Comparison of ENCODE assay signal across 1 cellular context in the genomic region with DNA sequence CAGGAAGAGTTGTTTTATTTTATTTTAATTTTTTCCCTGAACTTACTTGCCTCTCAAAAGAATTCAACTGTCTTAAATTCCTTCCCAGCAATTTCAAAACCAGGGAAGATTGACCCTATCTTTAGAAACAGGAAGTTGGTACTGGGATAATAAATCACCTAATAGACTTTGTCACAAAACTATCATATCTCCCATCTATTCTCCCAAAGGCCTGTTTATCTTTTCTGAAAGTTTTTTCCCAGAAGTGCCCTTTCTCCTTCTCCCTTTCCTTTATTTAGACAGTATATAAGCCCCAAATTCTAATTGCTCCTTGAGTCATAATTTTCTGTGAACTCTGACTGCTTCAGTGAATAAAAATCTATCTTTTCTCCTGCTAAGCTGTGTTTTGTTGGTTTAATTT.
TF ChIP-seq lines count a peak whose summit lies in the region.

No MANE protein-coding gene starts in this region.

TF ChIP-seq in K562, 482 proteins besides CTCF, POLR2A, EP300 and RAD21:
- TF ChIP-seq SMAD2 (IDR thresholded peaks at IDR 0.05; ENCODE audit: low read depth, low read length) (no peak), FOSL1 (tag; conservative IDR thresholded peaks at IDR 0.05) (peak; percentile 47), TAL1 (IDR thresholded peaks at IDR 0.05) (peak; percentile 47), FOXK2 (conservative IDR thresholded peaks at IDR 0.05 in 1 of 2, IDR thresholded peaks at IDR 0.05 in 1 of 2; ENCODE audit: low read depth in 2 of 2) (peak in 1 of 2 experiments; percentile 75; a peak in 2 of 4 replicates), RCOR1 (IDR thresholded peaks at IDR 0.05; ENCODE audit: borderline replicate concordance in 1 of 2, low read depth in 2 of 2, low read length in 2 of 2) (peak in 1 of 2 experiments; percentile 46; a peak in 1 of 4 replicates), DPF2 (IDR thresholded peaks at IDR 0.05) (peak; percentile 62), TCF3 (CRISPR knock-in tag; IDR thresholded peaks at IDR 0.05) (0 out of 2 replicates have a peak, but pooled peaks have one; percentile 16), ELF1 (tag; IDR thresholded peaks at IDR 0.05) (peak; percentile 80), ARID1B (IDR thresholded peaks at IDR 0.05) (peak; percentile 84), KLF16 (IDR thresholded peaks at IDR 0.05) (0 out of 2 replicates have a peak, but pooled peaks have one; percentile 10), ZFP36 (IDR thresholded peaks at IDR 0.05; ENCODE audit: low read depth, low read length, partially characterized antibody) (no peak), ZNF785 (CRISPR knock-in tag; IDR thresholded peaks at IDR 0.05) (no peak), MTA1 (IDR thresholded peaks at IDR 0.05; ENCODE audit: borderline replicate concordance) (peak; percentile 69; the same call in 1 of the 2 replicates), SMARCC2 (IDR thresholded peaks at IDR 0.05; ENCODE audit: low read depth) (peak; percentile 65; the same call in 1 of the 2 replicates), JUND (IDR thresholded peaks at IDR 0.05; ENCODE audit: borderline replicate concordance, low read depth, low read length) (0 out of 2 replicates have a peak, but pooled peaks have one; percentile 7), JUND (tag; IDR thresholded peaks at IDR 0.05; ENCODE audit: borderline replicate concordance, low read depth, low read length) (no peak; the same call in 2 of the 3 replicates), FOXA3 (CRISPR knock-in tag; conservative IDR thresholded peaks at IDR 0.05 in 1 of 2, IDR thresholded peaks at IDR 0.05 in 1 of 2) (peak in 1 of 2 experiments; percentile 36; a peak in 1 of 4 replicates), SMAD3 (CRISPR knock-in tag; conservative IDR thresholded peaks at IDR 0.05) (no peak), ZNF668 (CRISPR knock-in tag; IDR thresholded peaks at IDR 0.05) (no peak), SPI1 (IDR thresholded peaks at IDR 0.05; ENCODE audit: borderline replicate concordance, low read depth, low read length) (0 out of 2 replicates have a peak, but pooled peaks have one; percentile 4), ZSCAN32 (CRISPR knock-in tag; IDR thresholded peaks at IDR 0.05) (no peak), SMARCE1 (IDR thresholded peaks at IDR 0.05) (peak; percentile 88), LEF1 (IDR thresholded peaks at IDR 0.05) (peak; percentile 29; the same call in 1 of the 2 replicates), MTF1 (CRISPR knock-in tag; IDR thresholded peaks at IDR 0.05; ENCODE audit: borderline replicate concordance) (no peak), ELF4 (CRISPR knock-in tag; IDR thresholded peaks at IDR 0.05) (0 out of 2 replicates have a peak, but pooled peaks have one; percentile 56), TCFL5 (CRISPR knock-in tag; conservative IDR thresholded peaks at IDR 0.05) (no peak), NCOR1 (IDR thresholded peaks at IDR 0.05) (0 out of 2 replicates have a peak, but pooled peaks have one; percentile 8), CHD1 (IDR thresholded peaks at IDR 0.05; ENCODE audit: low read length) (no peak), SMARCA4 (IDR thresholded peaks at IDR 0.05) (peak; percentile 80), FOXM1 (IDR thresholded peaks at IDR 0.05; ENCODE audit: low read depth) (peak; percentile 26; the same call in 1 of the 2 replicates), FOXM1 (CRISPR knock-in tag; IDR thresholded peaks at IDR 0.05; ENCODE audit: low read depth) (no peak), KDM1A (IDR thresholded peaks at IDR 0.05) (no peak), SOX6 (IDR thresholded peaks at IDR 0.05) (peak; percentile 80; the same call in 1 of the 2 replicates), CCNT2 (IDR thresholded peaks at IDR 0.05; ENCODE audit: borderline replicate concordance, extremely low read depth, insufficient read length, low read depth, low read length) (peak; percentile 71), CBFA2T3 (IDR thresholded peaks at IDR 0.05) (peak; percentile 46; the same call in 1 of the 2 replicates), MECOM (CRISPR knock-in tag; IDR thresholded peaks at IDR 0.05) (peak; percentile 84), MEIS2 (IDR thresholded peaks at IDR 0.05; ENCODE audit: partially characterized antibody) (peak; percentile 97), FOXJ2 (tag; IDR thresholded peaks at IDR 0.05) (0 out of 2 replicates have a peak, but pooled peaks have one; percentile 21), GABPA (tag; conservative IDR thresholded peaks at IDR 0.05; ENCODE audit: low read depth) (peak; percentile 56), SAP30 (IDR thresholded peaks at IDR 0.05; ENCODE audit: borderline replicate concordance, insufficient read depth, low read depth, low read length, poor library complexity, severe bottlenecking) (no peak), ETV1 (tag; conservative IDR thresholded peaks at IDR 0.05; ENCODE audit: low read depth) (peak; percentile 56), TEAD4 (IDR thresholded peaks at IDR 0.05; ENCODE audit: low read length) (peak; percentile 62; the same call in 1 of the 2 replicates), TEAD4 (CRISPR knock-in tag; IDR thresholded peaks at IDR 0.05; ENCODE audit: borderline replicate concordance) (no peak)
- TF ChIP-seq, protein P1, sequence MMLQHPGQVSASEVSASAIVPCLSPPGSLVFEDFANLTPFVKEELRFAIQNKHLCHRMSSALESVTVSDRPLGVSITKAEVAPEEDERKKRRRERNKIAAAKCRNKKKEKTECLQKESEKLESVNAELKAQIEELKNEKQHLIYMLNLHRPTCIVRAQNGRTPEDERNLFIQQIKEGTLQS (IDR thresholded peaks at IDR 0.05): peak; percentile 15; the same call in 1 of the 2 replicates
- TF ChIP-seq, protein P1 (CRISPR knock-in tag; conservative IDR thresholded peaks at IDR 0.05): no peak
- TF ChIP-seq, protein P2, sequence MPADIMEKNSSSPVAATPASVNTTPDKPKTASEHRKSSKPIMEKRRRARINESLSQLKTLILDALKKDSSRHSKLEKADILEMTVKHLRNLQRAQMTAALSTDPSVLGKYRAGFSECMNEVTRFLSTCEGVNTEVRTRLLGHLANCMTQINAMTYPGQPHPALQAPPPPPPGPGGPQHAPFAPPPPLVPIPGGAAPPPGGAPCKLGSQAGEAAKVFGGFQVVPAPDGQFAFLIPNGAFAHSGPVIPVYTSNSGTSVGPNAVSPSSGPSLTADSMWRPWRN (IDR thresholded peaks at IDR 0.05; ENCODE audit: low read depth): peak; percentile 37; the same call in 1 of the 2 replicates
- TF ChIP-seq, protein P3, sequence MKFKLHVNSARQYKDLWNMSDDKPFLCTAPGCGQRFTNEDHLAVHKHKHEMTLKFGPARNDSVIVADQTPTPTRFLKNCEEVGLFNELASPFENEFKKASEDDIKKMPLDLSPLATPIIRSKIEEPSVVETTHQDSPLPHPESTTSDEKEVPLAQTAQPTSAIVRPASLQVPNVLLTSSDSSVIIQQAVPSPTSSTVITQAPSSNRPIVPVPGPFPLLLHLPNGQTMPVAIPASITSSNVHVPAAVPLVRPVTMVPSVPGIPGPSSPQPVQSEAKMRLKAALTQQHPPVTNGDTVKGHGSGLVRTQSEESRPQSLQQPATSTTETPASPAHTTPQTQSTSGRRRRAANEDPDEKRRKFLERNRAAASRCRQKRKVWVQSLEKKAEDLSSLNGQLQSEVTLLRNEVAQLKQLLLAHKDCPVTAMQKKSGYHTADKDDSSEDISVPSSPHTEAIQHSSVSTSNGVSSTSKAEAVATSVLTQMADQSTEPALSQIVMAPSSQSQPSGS (CRISPR knock-in tag; IDR thresholded peaks at IDR 0.05): no peak
- TF ChIP-seq, protein P4, sequence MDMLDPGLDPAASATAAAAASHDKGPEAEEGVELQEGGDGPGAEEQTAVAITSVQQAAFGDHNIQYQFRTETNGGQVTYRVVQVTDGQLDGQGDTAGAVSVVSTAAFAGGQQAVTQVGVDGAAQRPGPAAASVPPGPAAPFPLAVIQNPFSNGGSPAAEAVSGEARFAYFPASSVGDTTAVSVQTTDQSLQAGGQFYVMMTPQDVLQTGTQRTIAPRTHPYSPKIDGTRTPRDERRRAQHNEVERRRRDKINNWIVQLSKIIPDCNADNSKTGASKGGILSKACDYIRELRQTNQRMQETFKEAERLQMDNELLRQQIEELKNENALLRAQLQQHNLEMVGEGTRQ (CRISPR knock-in tag; IDR thresholded peaks at IDR 0.05): no peak
- TF ChIP-seq, protein P5, sequence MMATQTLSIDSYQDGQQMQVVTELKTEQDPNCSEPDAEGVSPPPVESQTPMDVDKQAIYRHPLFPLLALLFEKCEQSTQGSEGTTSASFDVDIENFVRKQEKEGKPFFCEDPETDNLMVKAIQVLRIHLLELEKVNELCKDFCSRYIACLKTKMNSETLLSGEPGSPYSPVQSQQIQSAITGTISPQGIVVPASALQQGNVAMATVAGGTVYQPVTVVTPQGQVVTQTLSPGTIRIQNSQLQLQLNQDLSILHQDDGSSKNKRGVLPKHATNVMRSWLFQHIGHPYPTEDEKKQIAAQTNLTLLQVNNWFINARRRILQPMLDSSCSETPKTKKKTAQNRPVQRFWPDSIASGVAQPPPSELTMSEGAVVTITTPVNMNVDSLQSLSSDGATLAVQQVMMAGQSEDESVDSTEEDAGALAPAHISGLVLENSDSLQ (IDR thresholded peaks at IDR 0.05): peak; percentile 91
- TF ChIP-seq, protein P6, sequence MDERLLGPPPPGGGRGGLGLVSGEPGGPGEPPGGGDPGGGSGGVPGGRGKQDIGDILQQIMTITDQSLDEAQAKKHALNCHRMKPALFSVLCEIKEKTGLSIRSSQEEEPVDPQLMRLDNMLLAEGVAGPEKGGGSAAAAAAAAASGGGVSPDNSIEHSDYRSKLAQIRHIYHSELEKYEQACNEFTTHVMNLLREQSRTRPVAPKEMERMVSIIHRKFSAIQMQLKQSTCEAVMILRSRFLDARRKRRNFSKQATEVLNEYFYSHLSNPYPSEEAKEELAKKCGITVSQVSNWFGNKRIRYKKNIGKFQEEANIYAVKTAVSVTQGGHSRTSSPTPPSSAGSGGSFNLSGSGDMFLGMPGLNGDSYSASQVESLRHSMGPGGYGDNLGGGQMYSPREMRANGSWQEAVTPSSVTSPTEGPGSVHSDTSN (CRISPR knock-in tag; IDR thresholded peaks at IDR 0.05; ENCODE audit: low read depth): no peak
- TF ChIP-seq, protein P6 (tag; conservative IDR thresholded peaks at IDR 0.05; ENCODE audit: low read depth): peak; percentile 90
- TF ChIP-seq, protein P7, sequence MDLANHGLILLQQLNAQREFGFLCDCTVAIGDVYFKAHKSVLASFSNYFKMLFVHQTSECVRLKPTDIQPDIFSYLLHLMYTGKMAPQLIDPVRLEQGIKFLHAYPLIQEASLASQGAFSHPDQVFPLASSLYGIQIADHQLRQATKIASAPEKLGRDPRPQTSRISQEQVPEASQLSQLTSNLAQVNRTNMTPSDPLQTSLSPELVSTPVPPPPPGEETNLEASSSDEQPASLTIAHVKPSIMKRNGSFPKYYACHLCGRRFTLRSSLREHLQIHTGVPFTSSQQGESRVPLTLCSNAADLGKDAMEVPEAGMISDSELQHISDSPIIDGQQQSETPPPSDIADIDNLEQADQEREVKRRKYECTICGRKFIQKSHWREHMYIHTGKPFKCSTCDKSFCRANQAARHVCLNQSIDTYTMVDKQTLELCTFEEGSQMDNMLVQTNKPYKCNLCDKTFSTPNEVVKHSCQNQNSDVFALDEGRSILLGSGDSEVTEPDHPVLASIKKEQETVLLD (IDR thresholded peaks at IDR 0.05): no peak
- TF ChIP-seq, protein P8, sequence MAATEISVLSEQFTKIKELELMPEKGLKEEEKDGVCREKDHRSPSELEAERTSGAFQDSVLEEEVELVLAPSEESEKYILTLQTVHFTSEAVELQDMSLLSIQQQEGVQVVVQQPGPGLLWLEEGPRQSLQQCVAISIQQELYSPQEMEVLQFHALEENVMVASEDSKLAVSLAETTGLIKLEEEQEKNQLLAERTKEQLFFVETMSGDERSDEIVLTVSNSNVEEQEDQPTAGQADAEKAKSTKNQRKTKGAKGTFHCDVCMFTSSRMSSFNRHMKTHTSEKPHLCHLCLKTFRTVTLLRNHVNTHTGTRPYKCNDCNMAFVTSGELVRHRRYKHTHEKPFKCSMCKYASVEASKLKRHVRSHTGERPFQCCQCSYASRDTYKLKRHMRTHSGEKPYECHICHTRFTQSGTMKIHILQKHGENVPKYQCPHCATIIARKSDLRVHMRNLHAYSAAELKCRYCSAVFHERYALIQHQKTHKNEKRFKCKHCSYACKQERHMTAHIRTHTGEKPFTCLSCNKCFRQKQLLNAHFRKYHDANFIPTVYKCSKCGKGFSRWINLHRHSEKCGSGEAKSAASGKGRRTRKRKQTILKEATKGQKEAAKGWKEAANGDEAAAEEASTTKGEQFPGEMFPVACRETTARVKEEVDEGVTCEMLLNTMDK (IDR thresholded peaks at IDR 0.05; ENCODE audit: borderline replicate concordance, insufficient read depth, low read depth, low read length, poor library complexity, severe bottlenecking): no peak
